In the genomic region with DNA sequence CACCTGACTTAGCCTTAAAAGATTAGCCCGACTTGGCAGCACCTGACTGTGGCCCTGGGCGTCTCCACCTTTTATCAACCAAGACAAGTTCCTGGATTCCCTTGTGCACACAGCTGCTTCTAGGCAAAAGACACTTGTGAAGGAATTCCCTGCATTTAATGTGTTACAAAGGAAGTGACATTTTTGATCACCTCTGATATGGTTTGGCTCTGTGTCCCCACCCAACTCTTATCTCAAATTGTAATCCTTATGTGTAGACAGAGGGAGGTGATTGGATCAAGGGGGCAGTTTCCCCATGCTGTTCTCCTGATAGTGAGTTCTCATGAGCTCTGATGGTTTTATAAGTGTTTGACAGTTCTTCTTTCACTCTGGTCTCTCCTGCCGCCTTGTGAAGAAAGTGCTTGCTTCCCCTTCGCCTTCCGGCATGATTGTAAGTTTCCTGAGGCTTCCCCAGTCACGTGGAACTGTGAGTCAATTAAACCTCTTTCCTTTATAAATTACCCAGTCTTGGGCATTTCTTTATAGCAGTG, we compare ENCODE assay signal across 1 cellular context.
TF ChIP-seq lines count a peak whose summit lies in the region.

No MANE protein-coding gene starts in this region.

TF ChIP-seq in K562, 482 proteins besides CTCF, POLR2A, EP300 and RAD21 (continued from another document and continues in another):
- TF ChIP-seq, protein P1, sequence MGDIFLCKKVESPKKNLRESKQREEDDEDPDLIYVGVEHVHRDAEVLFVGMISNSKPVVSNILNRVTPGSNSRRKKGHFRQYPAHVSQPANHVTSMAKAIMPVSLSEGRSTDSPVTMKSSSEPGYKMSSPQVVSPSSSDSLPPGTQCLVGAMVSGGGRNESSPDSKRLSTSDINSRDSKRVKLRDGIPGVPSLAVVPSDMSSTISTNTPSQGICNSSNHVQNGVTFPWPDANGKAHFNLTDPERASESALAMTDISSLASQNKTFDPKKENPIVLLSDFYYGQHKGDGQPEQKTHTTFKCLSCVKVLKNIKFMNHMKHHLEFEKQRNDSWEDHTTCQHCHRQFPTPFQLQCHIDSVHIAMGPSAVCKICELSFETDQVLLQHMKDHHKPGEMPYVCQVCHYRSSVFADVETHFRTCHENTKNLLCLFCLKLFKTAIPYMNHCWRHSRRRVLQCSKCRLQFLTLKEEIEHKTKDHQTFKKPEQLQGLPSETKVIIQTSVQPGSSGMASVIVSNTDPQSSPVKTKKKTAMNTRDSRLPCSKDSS (IDR thresholded peaks at IDR 0.05; ENCODE audit: low read depth, partially characterized antibody): no peak
- TF ChIP-seq SNRNP70 (optimal IDR thresholded peaks at IDR 0.05; ENCODE audit: low read depth, low read length) (no peak), RFX7 (CRISPR knock-in tag; IDR thresholded peaks at IDR 0.05) (no peak), ELF4 (CRISPR knock-in tag; IDR thresholded peaks at IDR 0.05) (0 out of 2 replicates have a peak, but pooled peaks have one; percentile 3), SMAD1 (IDR thresholded peaks at IDR 0.05; ENCODE audit: low read depth, low read length, partially characterized antibody) (no peak), KHSRP (IDR thresholded peaks at IDR 0.05) (no peak), CBFA2T3 (IDR thresholded peaks at IDR 0.05) (peak; percentile 82), BACH1 (tag; IDR thresholded peaks at IDR 0.05) (no peak), MEF2A (IDR thresholded peaks at IDR 0.05; ENCODE audit: control insufficient read depth, low read depth, low read length) (no peak), ZNF75A (CRISPR knock-in tag; IDR thresholded peaks at IDR 0.05) (no peak), HCFC1 (IDR thresholded peaks at IDR 0.05; ENCODE audit: low read depth, low read length) (no peak), FOXA3 (CRISPR knock-in tag; conservative IDR thresholded peaks at IDR 0.05 in 1 of 2, IDR thresholded peaks at IDR 0.05 in 1 of 2) (peak in 1 of 2 experiments; percentile 63; a peak in 1 of 4 replicates), SETDB1 (IDR thresholded peaks at IDR 0.05; ENCODE audit: low read length) (no peak), YBX1 (IDR thresholded peaks at IDR 0.05) (no peak), HDGF (IDR thresholded peaks at IDR 0.05) (no peak), C11orf30 (IDR thresholded peaks at IDR 0.05; ENCODE audit: low read depth) (no peak), PURB (CRISPR knock-in tag; IDR thresholded peaks at IDR 0.05; ENCODE audit: low read depth) (no peak), ATF7 (IDR thresholded peaks at IDR 0.05) (no peak; the same call in 1 of the 2 replicates), GTF2E2 (tag; IDR thresholded peaks at IDR 0.05) (no peak), POLR2G (IDR thresholded peaks at IDR 0.05; ENCODE audit: low read depth, low read length) (no peak), FOSL1 (tag; conservative IDR thresholded peaks at IDR 0.05) (peak; percentile 45), ETV1 (tag; conservative IDR thresholded peaks at IDR 0.05; ENCODE audit: low read depth) (peak; percentile 88), CREBBP (IDR thresholded peaks at IDR 0.05; ENCODE audit: low read depth, low read length) (no peak), ZNF408 (CRISPR knock-in tag; IDR thresholded peaks at IDR 0.05; ENCODE audit: low read depth) (no peak), ELF2 (CRISPR knock-in tag; IDR thresholded peaks at IDR 0.05) (no peak), ZNF586 (CRISPR knock-in tag; conservative IDR thresholded peaks at IDR 0.05) (no peak), LCOR (CRISPR knock-in tag; IDR thresholded peaks at IDR 0.05) (no peak), MCM3 (IDR thresholded peaks at IDR 0.05) (no peak), GABPB2 (CRISPR knock-in tag; conservative IDR thresholded peaks at IDR 0.05) (no peak), ZNF239 (CRISPR knock-in tag; IDR thresholded peaks at IDR 0.05) (no peak), NR3C1 (CRISPR knock-in tag; IDR thresholded peaks at IDR 0.05) (no peak), ZNF121 (CRISPR knock-in tag; conservative IDR thresholded peaks at IDR 0.05) (no peak), HLTF (IDR thresholded peaks at IDR 0.05) (no peak; the same call in 1 of the 2 replicates), ZNF232 (CRISPR knock-in tag; IDR thresholded peaks at IDR 0.05) (no peak), ZBTB7A (IDR thresholded peaks at IDR 0.05; ENCODE audit: borderline replicate concordance, control insufficient read depth, low read depth, low read length) (no peak), NR2C1 (IDR thresholded peaks at IDR 0.05) (no peak), NR2C1 (tag; IDR thresholded peaks at IDR 0.05) (no peak), MAZ (CRISPR knock-in tag; conservative IDR thresholded peaks at IDR 0.05 in 1 of 2, IDR thresholded peaks at IDR 0.05 in 1 of 2) (peak; percentile 61 to 72), RBM25 (IDR thresholded peaks at IDR 0.05; ENCODE audit: low read depth, low read length, severe bottlenecking) (no peak), DIDO1 (tag; IDR thresholded peaks at IDR 0.05; ENCODE audit: low read depth) (no peak), GABPA (tag; conservative IDR thresholded peaks at IDR 0.05; ENCODE audit: low read depth) (0 out of 2 replicates have a peak, but pooled peaks have one; percentile 37), ARID2 (IDR thresholded peaks at IDR 0.05) (peak; percentile 65; the same call in 1 of the 2 replicates), FOS (IDR thresholded peaks at IDR 0.05; ENCODE audit: extremely low read depth, insufficient read length) (no peak), GABPB1 (CRISPR knock-in tag; IDR thresholded peaks at IDR 0.05) (no peak), SIN3B (IDR thresholded peaks at IDR 0.05; ENCODE audit: low read depth) (no peak), TAF15 (IDR thresholded peaks at IDR 0.05; ENCODE audit: low read depth, low read length) (no peak)
- TF ChIP-seq, protein P2, sequence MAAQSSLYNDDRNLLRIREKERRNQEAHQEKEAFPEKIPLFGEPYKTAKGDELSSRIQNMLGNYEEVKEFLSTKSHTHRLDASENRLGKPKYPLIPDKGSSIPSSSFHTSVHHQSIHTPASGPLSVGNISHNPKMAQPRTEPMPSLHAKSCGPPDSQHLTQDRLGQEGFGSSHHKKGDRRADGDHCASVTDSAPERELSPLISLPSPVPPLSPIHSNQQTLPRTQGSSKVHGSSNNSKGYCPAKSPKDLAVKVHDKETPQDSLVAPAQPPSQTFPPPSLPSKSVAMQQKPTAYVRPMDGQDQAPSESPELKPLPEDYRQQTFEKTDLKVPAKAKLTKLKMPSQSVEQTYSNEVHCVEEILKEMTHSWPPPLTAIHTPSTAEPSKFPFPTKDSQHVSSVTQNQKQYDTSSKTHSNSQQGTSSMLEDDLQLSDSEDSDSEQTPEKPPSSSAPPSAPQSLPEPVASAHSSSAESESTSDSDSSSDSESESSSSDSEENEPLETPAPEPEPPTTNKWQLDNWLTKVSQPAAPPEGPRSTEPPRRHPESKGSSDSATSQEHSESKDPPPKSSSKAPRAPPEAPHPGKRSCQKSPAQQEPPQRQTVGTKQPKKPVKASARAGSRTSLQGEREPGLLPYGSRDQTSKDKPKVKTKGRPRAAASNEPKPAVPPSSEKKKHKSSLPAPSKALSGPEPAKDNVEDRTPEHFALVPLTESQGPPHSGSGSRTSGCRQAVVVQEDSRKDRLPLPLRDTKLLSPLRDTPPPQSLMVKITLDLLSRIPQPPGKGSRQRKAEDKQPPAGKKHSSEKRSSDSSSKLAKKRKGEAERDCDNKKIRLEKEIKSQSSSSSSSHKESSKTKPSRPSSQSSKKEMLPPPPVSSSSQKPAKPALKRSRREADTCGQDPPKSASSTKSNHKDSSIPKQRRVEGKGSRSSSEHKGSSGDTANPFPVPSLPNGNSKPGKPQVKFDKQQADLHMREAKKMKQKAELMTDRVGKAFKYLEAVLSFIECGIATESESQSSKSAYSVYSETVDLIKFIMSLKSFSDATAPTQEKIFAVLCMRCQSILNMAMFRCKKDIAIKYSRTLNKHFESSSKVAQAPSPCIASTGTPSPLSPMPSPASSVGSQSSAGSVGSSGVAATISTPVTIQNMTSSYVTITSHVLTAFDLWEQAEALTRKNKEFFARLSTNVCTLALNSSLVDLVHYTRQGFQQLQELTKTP (IDR thresholded peaks at IDR 0.05; ENCODE audit: low read depth in 1 of 2, partially characterized antibody in 2 of 2): peak in 1 of 2 experiments; percentile 57
- TF ChIP-seq, protein P3, sequence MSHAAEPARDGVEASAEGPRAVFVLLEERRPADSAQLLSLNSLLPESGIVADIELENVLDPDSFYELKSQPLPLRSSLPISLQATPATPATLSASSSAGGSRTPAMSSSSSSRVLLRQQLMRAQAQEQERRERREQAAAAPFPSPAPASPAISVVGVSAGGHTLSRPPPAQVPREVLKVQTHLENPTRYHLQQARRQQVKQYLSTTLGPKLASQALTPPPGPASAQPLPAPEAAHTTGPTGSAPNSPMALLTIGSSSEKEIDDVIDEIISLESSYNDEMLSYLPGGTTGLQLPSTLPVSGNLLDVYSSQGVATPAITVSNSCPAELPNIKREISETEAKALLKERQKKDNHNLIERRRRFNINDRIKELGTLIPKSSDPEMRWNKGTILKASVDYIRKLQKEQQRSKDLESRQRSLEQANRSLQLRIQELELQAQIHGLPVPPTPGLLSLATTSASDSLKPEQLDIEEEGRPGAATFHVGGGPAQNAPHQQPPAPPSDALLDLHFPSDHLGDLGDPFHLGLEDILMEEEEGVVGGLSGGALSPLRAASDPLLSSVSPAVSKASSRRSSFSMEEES (CRISPR knock-in tag; IDR thresholded peaks at IDR 0.05): no peak; the same call in none of the 2 replicates
- TF ChIP-seq, protein P4, sequence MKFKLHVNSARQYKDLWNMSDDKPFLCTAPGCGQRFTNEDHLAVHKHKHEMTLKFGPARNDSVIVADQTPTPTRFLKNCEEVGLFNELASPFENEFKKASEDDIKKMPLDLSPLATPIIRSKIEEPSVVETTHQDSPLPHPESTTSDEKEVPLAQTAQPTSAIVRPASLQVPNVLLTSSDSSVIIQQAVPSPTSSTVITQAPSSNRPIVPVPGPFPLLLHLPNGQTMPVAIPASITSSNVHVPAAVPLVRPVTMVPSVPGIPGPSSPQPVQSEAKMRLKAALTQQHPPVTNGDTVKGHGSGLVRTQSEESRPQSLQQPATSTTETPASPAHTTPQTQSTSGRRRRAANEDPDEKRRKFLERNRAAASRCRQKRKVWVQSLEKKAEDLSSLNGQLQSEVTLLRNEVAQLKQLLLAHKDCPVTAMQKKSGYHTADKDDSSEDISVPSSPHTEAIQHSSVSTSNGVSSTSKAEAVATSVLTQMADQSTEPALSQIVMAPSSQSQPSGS (CRISPR knock-in tag; IDR thresholded peaks at IDR 0.05): no peak
- TF ChIP-seq, protein P5, sequence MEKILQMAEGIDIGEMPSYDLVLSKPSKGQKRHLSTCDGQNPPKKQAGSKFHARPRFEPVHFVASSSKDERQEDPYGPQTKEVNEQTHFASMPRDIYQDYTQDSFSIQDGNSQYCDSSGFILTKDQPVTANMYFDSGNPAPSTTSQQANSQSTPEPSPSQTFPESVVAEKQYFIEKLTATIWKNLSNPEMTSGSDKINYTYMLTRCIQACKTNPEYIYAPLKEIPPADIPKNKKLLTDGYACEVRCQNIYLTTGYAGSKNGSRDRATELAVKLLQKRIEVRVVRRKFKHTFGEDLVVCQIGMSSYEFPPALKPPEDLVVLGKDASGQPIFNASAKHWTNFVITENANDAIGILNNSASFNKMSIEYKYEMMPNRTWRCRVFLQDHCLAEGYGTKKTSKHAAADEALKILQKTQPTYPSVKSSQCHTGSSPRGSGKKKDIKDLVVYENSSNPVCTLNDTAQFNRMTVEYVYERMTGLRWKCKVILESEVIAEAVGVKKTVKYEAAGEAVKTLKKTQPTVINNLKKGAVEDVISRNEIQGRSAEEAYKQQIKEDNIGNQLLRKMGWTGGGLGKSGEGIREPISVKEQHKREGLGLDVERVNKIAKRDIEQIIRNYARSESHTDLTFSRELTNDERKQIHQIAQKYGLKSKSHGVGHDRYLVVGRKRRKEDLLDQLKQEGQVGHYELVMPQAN (IDR thresholded peaks at IDR 0.05; ENCODE audit: borderline replicate concordance): no peak
- TF ChIP-seq, protein P6, sequence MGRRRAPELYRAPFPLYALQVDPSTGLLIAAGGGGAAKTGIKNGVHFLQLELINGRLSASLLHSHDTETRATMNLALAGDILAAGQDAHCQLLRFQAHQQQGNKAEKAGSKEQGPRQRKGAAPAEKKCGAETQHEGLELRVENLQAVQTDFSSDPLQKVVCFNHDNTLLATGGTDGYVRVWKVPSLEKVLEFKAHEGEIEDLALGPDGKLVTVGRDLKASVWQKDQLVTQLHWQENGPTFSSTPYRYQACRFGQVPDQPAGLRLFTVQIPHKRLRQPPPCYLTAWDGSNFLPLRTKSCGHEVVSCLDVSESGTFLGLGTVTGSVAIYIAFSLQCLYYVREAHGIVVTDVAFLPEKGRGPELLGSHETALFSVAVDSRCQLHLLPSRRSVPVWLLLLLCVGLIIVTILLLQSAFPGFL (CRISPR knock-in tag; IDR thresholded peaks at IDR 0.05): no peak
- TF ChIP-seq, protein P7, sequence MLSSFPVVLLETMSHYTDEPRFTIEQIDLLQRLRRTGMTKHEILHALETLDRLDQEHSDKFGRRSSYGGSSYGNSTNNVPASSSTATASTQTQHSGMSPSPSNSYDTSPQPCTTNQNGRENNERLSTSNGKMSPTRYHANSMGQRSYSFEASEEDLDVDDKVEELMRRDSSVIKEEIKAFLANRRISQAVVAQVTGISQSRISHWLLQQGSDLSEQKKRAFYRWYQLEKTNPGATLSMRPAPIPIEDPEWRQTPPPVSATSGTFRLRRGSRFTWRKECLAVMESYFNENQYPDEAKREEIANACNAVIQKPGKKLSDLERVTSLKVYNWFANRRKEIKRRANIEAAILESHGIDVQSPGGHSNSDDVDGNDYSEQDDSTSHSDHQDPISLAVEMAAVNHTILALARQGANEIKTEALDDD (IDR thresholded peaks at IDR 0.05): no peak
- TF ChIP-seq, protein P8, sequence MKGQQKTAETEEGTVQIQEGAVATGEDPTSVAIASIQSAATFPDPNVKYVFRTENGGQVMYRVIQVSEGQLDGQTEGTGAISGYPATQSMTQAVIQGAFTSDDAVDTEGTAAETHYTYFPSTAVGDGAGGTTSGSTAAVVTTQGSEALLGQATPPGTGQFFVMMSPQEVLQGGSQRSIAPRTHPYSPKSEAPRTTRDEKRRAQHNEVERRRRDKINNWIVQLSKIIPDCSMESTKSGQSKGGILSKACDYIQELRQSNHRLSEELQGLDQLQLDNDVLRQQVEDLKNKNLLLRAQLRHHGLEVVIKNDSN (CRISPR knock-in tag; IDR thresholded peaks at IDR 0.05): peak; percentile 63; the same call in 1 of the 2 replicates
- TF ChIP-seq, protein P9, sequence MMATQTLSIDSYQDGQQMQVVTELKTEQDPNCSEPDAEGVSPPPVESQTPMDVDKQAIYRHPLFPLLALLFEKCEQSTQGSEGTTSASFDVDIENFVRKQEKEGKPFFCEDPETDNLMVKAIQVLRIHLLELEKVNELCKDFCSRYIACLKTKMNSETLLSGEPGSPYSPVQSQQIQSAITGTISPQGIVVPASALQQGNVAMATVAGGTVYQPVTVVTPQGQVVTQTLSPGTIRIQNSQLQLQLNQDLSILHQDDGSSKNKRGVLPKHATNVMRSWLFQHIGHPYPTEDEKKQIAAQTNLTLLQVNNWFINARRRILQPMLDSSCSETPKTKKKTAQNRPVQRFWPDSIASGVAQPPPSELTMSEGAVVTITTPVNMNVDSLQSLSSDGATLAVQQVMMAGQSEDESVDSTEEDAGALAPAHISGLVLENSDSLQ (IDR thresholded peaks at IDR 0.05): peak; percentile 63
- TF ChIP-seq, protein P10, sequence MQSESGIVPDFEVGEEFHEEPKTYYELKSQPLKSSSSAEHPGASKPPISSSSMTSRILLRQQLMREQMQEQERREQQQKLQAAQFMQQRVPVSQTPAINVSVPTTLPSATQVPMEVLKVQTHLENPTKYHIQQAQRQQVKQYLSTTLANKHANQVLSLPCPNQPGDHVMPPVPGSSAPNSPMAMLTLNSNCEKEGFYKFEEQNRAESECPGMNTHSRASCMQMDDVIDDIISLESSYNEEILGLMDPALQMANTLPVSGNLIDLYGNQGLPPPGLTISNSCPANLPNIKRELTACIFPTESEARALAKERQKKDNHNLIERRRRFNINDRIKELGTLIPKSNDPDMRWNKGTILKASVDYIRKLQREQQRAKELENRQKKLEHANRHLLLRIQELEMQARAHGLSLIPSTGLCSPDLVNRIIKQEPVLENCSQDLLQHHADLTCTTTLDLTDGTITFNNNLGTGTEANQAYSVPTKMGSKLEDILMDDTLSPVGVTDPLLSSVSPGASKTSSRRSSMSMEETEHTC (IDR thresholded peaks at IDR 0.05): no peak
